10 cellular contexts compared by ENCODE assay signal in genomic region chr18:42048150-42048549, GRCh38.
DNase-seq lines count a peak whose midpoint lies in the region; ATAC-seq and TF ChIP-seq lines count a peak whose summit lies in the region.
"Had no signal": no experiment of that assay in that cellular context is flagged by ENCODE, and none has a peak within 500 bp of the region (broad histone marks: within the 10 kb centered on the region; RNA-seq: fewer than 3 reads in every experiment).

No MANE protein-coding gene starts in this region.

- DNase-seq in HFFc6 (peak; percentile 87), SK-MEL-5 (ENCODE audit: low read depth, low spot score) (peak; percentile 55), foreskin fibroblast (peak; percentile 89 to 94), smooth muscle cell (lab: John Stamatoyannopoulos, UW; ENCODE audit: unreplicated experiment) (no peak), T-helper 17 cell (no peak), Right ventricle myocardium superior (no peak), caudate nucleus (lab: John Stamatoyannopoulos, UW) (no peak)
- DNase-seq: activated CD8-positive, alpha-beta T cell treated with anti-CD3 and anti-CD28 coated beads for 36 hours had no signal

- H3K27me3 Mint-ChIP-seq in HFFc6 (ENCODE audit: insufficient read depth), result no peaks in the 10 kb centered on the region; the same call in 1 of the 2 replicates
- no peaks in the 10 kb centered on the region for H3K27me3 Mint-ChIP-seq in T-helper 17 cell
- H3K27me3 Mint-ChIP-seq: activated CD8-positive, alpha-beta T cell treated with anti-CD3 and anti-CD28 coated beads for 36 hours had no signal

- 0% methylated on average over 2 of the region's 2 CpGs for WGBS in smooth muscle cell (ENCODE audit: low lambda C conversion rate)

- H3K4me3 Mint-ChIP-seq in HFFc6, result peak overlapping the region; percentile 71
- no peak overlapping the region for H3K4me3 Mint-ChIP-seq in T-helper 17 cell
- H3K4me3 Mint-ChIP-seq: activated CD8-positive, alpha-beta T cell treated with anti-CD3 and anti-CD28 coated beads for 36 hours had no signal

- H3K36me3 ChIP-seq in smooth muscle cell (ENCODE audit: low read depth), result peaks cover 4% of the 10 kb centered on the region

- peak overlapping the region; percentile 60 for H3K9ac ChIP-seq in smooth muscle cell (ENCODE audit: low read depth)

- peak overlapping the region; percentile 79 for H3K4me2 ChIP-seq in smooth muscle cell

- no peaks in the 10 kb centered on the region for H4K20me1 ChIP-seq in smooth muscle cell (ENCODE audit: low read depth)

- H2AFZ ChIP-seq in smooth muscle cell (ENCODE audit: low read depth), result no peak overlapping the region

- H3K9me3 ChIP-seq in smooth muscle cell (replicated peaks; ENCODE audit: low read depth) (no peaks in the 10 kb centered on the region), T-helper 17 cell (ENCODE audit: control insufficient read depth, low read length, poor library complexity, severe bottlenecking) (no peaks in the 10 kb centered on the region)

- H3K4me3 ChIP-seq in foreskin fibroblast (ENCODE audit: low read depth in 1 of 2, low read length in 2 of 2), result no peak overlapping the region
- H3K4me3 ChIP-seq in smooth muscle cell, result no peak overlapping the region
- H3K4me3 ChIP-seq: lung had no signal

- H3F3A ChIP-seq in smooth muscle cell (ENCODE audit: low read depth), result peaks cover 21% of the 10 kb centered on the region

- intact Hi-C loops in Right ventricle myocardium superior (cut with DNase I), result no loop called here

- peaks cover 16% of the 10 kb centered on the region for H3K4me1 ChIP-seq in smooth muscle cell (ENCODE audit: low read depth)

- H3K36me3 Mint-ChIP-seq in HFFc6 (ENCODE audit: low read depth) (peaks cover 22% of the 10 kb centered on the region), T-helper 17 cell (ENCODE audit: low read depth) (peaks cover 7% of the 10 kb centered on the region)

- H3K27ac Mint-ChIP-seq in HFFc6 (peak overlapping the region; percentile 94), T-helper 17 cell (no peak overlapping the region)
- H3K27ac Mint-ChIP-seq: activated CD8-positive, alpha-beta T cell treated with anti-CD3 and anti-CD28 coated beads for 36 hours had no signal

- peaks cover 69% of the 10 kb centered on the region for H3K4me1 Mint-ChIP-seq in HFFc6 (ENCODE audit: low read depth)
- peaks cover 8% of the 10 kb centered on the region for H3K4me1 Mint-ChIP-seq in T-helper 17 cell

- no peaks in the 10 kb centered on the region for H3K79me2 ChIP-seq in smooth muscle cell (ENCODE audit: low read depth)

- H3K9me3 Mint-ChIP-seq in HFFc6, result no peaks in the 10 kb centered on the region
- H3K9me3 Mint-ChIP-seq: activated CD8-positive, alpha-beta T cell treated with anti-CD3 and anti-CD28 coated beads for 36 hours had no signal

- TF ChIP-seq CTCF in HFFc6 (IDR thresholded peaks at IDR 0.05) (no peak), foreskin fibroblast (IDR thresholded peaks at IDR 0.05; ENCODE audit: low read depth, low read length) (no peak), smooth muscle cell (IDR thresholded peaks at IDR 0.05; ENCODE audit: borderline replicate concordance, insufficient read depth, poor library complexity, severe bottlenecking) (no peak)

- ATAC-seq in T-helper 17 cell, result no peak
- ATAC-seq in HG02798 (IDR thresholded peaks at IDR 0.05; ENCODE audit: poor library complexity, unreplicated experiment), result no peak
- ATAC-seq in Right ventricle myocardium superior (ENCODE audit: poor library complexity), result no peak
- ATAC-seq: activated CD8-positive, alpha-beta T cell treated with anti-CD3 and anti-CD28 coated beads for 36 hours had no signal

- H3K27me3 ChIP-seq in smooth muscle cell (ENCODE audit: low read depth), result no peaks in the 10 kb centered on the region

- in situ Hi-C loops in SK-MEL-5 (cut with HindIII; ENCODE audit: low pct_unique_long_range_greater_than_20kb, low sequenced_read_pairs), result no loop called here

- H3K27ac ChIP-seq in smooth muscle cell (ENCODE audit: low read depth), result peak overlapping the region; percentile 95
- no peak overlapping the region for H3K27ac ChIP-seq in caudate nucleus (ENCODE audit: low read depth, low read length)

Comparison
In these comparisons a context has a peak if more than half of its experiments do, and no peak if none do; other contexts are left out.
1. DNase-seq: peak in HFFc6 (single experiment), SK-MEL-5 (single experiment) and foreskin fibroblast (2 of 2); none in smooth muscle cell (single experiment), T-helper 17 cell (0 of 3), Right ventricle myocardium superior (single experiment) and caudate nucleus (0 of 61).